In genomic region chr2:200525551-200525881, GRCh38 we compare ENCODE assay signal across 8 cellular contexts. TPM values are rescaled to one million over a fixed set of nuclear protein-coding genes. Genes with fewer than 3 reads are reported as not detected.
A peak's percentile ranks its signal among the peaks of the same experiment; 100 is the strongest.
DNase-seq lines count a peak whose midpoint lies in the region; ATAC-seq, FAIRE-seq and TF ChIP-seq lines count a peak whose summit lies in the region.

No MANE protein-coding gene starts in this region.

- H3K4me1 Mint-ChIP-seq in activated T-cell treated with anti-CD3 and anti-CD28 coated beads, Interleukin-2, amount 50 U/mL, for 4 hours (ENCODE audit: low read depth) = peaks cover 12% of the 10 kb centered on the region

- DNase-seq in activated T-cell treated with anti-CD3 and anti-CD28 coated beads, Interleukin-2, amount 50 U/mL, for 4 hours = no peak
- DNase-seq in activated T-cell treated with anti-CD3 and anti-CD28 coated beads, Interleukin-2, amount 50 U/mL, for 1 hour = no peak
- DNase-seq in astrocyte of the cerebellum (ENCODE audit: low read depth) = no peak
- DNase-seq in lower leg skin (ENCODE audit: low spot score in 2 of 2) = no peak
- DNase-seq in tibial artery = no peak
- DNase-seq in stimulated activated CD8-positive, alpha-beta memory T cell treated with anti-CD3 and anti-CD28 coated beads, Interleukin-4, amount 100 ng/mL, for 48 hours = no peak
- DNase-seq in RCC 7860 (ENCODE audit: low spot score) = no peak

- ATAC-seq in activated T-cell treated with anti-CD3 and anti-CD28 coated beads, Interleukin-2, amount 50 U/mL, for 4 hours = no peak
- ATAC-seq in HG03139 (IDR thresholded peaks at IDR 0.05; ENCODE audit: unreplicated experiment) = no peak

- H3K27me3 ChIP-seq in tibial artery = no peaks in the 10 kb centered on the region

- H3K27ac ChIP-seq in tibial artery = peak overlapping the region; percentile 45 to 56

- no peak for TF ChIP-seq POLR2A in lower leg skin (IDR thresholded peaks at IDR 0.05)

- 15 to 25% methylated on average over 7 of the region's 7 CpGs for WGBS in lower leg skin, 2 donors

- TF ChIP-seq CTCF in astrocyte of the cerebellum (IDR thresholded peaks at IDR 0.05; ENCODE audit: low read depth, low read length, missing control alignments) (no peak), lower leg skin (IDR thresholded peaks at IDR 0.05) (no peak), tibial artery (IDR thresholded peaks at IDR 0.05) (no peak)

- no peaks in the 10 kb centered on the region for H3K9me3 Mint-ChIP-seq in activated T-cell treated with anti-CD3 and anti-CD28 coated beads, Interleukin-2, amount 50 U/mL, for 4 hours

- H3K36me3 Mint-ChIP-seq in activated T-cell treated with anti-CD3 and anti-CD28 coated beads, Interleukin-2, amount 50 U/mL, for 4 hours (ENCODE audit: insufficient read depth) = no peaks in the 10 kb centered on the region

- peaks cover 2% of the 10 kb centered on the region for H3K27me3 Mint-ChIP-seq in activated T-cell treated with anti-CD3 and anti-CD28 coated beads, Interleukin-2, amount 50 U/mL, for 4 hours (ENCODE audit: low read depth)

- H3K36me3 ChIP-seq in tibial artery = no peaks in the 10 kb centered on the region

- peaks cover 0 to 10% (median 7%) of the 10 kb centered on the region in 4 donors for H3K4me1 ChIP-seq in tibial artery

- in situ Hi-C loops in astrocyte of the cerebellum (cut with HindIII; ENCODE audit: low sequenced_read_pairs) = no loop called here

- intact Hi-C loops in lower leg skin (cut with DNase I; ENCODE audit: low total_unique reads) = no loop called here
- intact Hi-C loops in tibial artery (cut with DNase I; ENCODE audit: low total_unique reads) = no loop called here

- no peaks in the 10 kb centered on the region for H3K9me3 ChIP-seq in tibial artery

- H3K4me3 ChIP-seq in astrocyte of the cerebellum (ENCODE audit: low read depth, low read length) (peak overlapping the region; percentile 81), lower leg skin (ENCODE audit: low read depth, poor library complexity, severe bottlenecking) (peak overlapping the region; percentile 60), tibial artery (peak overlapping the region; percentile 59 to 69)

- FAIRE-seq in RCC 7860 (lab: Jason Lieb, UNC) = no peak

- peak overlapping the region; percentile 83 for H3K4me3 Mint-ChIP-seq in activated T-cell treated with anti-CD3 and anti-CD28 coated beads, Interleukin-2, amount 50 U/mL, for 4 hours

RNA-seq across cellular contexts. Expression of gene SGO2, which starts 0.5 kb away (rescaled TPM):
- total RNA-seq in activated T-cell treated with anti-CD3 and anti-CD28 coated beads, Interleukin-2, amount 50 U/mL, for 4 hours = 1 to 10 TPM; 5.1 to 7.2 (median 6.6) TPM
- total RNA-seq in lower leg skin = 1 to 10 TPM in 3 of 4 donors, under 1 TPM in 1; 0.57 to 3.5 (median 1.5) TPM

RNA-seq across cellular contexts. Expression of gene KCTD18, which starts 15.6 kb away (rescaled TPM):
- total RNA-seq in activated T-cell treated with anti-CD3 and anti-CD28 coated beads, Interleukin-2, amount 50 U/mL, for 4 hours = 10 to 100 TPM; 11.7 to 12.9 (median 12.7) TPM
- total RNA-seq in lower leg skin = 10 to 100 TPM; 16.9 to 26.2 (median 21.9) TPM
